ENCODE assay signal across 17 cellular contexts in genomic region chr12:113414519-113415038, GRCh38. TPM values are rescaled to one million over a fixed set of nuclear protein-coding genes. Genes with fewer than 3 reads are reported as not detected.
DNase-seq lines count a peak whose midpoint lies in the region; ATAC-seq and TF ChIP-seq lines count a peak whose summit lies in the region.
"Had no signal": no experiment of that assay in that cellular context is flagged by ENCODE, and none has a peak within 500 bp of the region (broad histone marks: within the 10 kb centered on the region; RNA-seq: fewer than 3 reads in every experiment).

No MANE protein-coding gene starts in this region.

- no peaks in the 10 kb centered on the region for H3K36me3 ChIP-seq in right lobe of liver
- H3K36me3 ChIP-seq: BLaER1 treated with 17β-estradiol and CSF1 and Interleukin-3, amounts not matched to agents 10 nM and 100 nM had no signal

- H3K4me1 Mint-ChIP-seq in CD14-positive monocyte, result peaks cover 38% of the 10 kb centered on the region
- peaks cover 44% of the 10 kb centered on the region for H3K4me1 Mint-ChIP-seq in dendritic cell treated with granulocyte-macrophage colony-stimulating factor and Interleukin-4, amounts not matched to agents 40 ng/mL and 50 ng/mL, for 4 days (ENCODE audit: low read depth)
- H3K4me1 Mint-ChIP-seq in progenitor cell of endocrine pancreas (ENCODE audit: low read depth), result peaks cover 21% of the 10 kb centered on the region

- H3K27ac ChIP-seq in right lobe of liver, result peak overlapping the region; percentile 63 to 99 (median 95)

- H3K4me3 Mint-ChIP-seq in CD14-positive monocyte, result peak overlapping the region in 1 of 2 donors; percentile 41
- no peak overlapping the region for H3K4me3 Mint-ChIP-seq in dendritic cell treated with granulocyte-macrophage colony-stimulating factor and Interleukin-4, amounts not matched to agents 40 ng/mL and 50 ng/mL, for 4 days
- H3K4me3 Mint-ChIP-seq in progenitor cell of endocrine pancreas (ENCODE audit: low read depth), result no peak overlapping the region
- H3K4me3 Mint-ChIP-seq: CD8-positive, alpha-beta T cell; GM23338; H9 had no signal

- 75% methylated on average over 7 of the region's 9 CpGs for WGBS in right lobe of liver (ENCODE audit: insufficient coverage, low coverage, low lambda C conversion rate, missing lambda C conversion rate)

- H3K36me3 Mint-ChIP-seq in CD14-positive monocyte, result peaks cover 0 to 2% of the 10 kb centered on the region in 2 donors
- no peaks in the 10 kb centered on the region for H3K36me3 Mint-ChIP-seq in dendritic cell treated with granulocyte-macrophage colony-stimulating factor and Interleukin-4, amounts not matched to agents 40 ng/mL and 50 ng/mL, for 4 days (ENCODE audit: low read depth)
- H3K36me3 Mint-ChIP-seq in progenitor cell of endocrine pancreas (ENCODE audit: insufficient read depth), result no peaks in the 10 kb centered on the region
- H3K36me3 Mint-ChIP-seq: CD8-positive, alpha-beta T cell had no signal

- H3K27me3 ChIP-seq in right lobe of liver, result no peaks in the 10 kb centered on the region
- H3K27me3 ChIP-seq: BLaER1 treated with 17β-estradiol and CSF1 and Interleukin-3, amounts not matched to agents 10 nM and 100 nM had no signal

- TF ChIP-seq CTCF in CD14-positive monocyte (IDR thresholded peaks at IDR 0.05) (no peak), right lobe of liver (IDR thresholded peaks at IDR 0.05) (no peak), progenitor cell of endocrine pancreas (IDR thresholded peaks at IDR 0.05; ENCODE audit: unreplicated experiment) (no peak)

- H3K27ac Mint-ChIP-seq in CD14-positive monocyte, result peak overlapping the region in 6 of 7 donors; percentile 3 to 99 (median 97)
- peak overlapping the region; percentile 93 for H3K27ac Mint-ChIP-seq in dendritic cell treated with granulocyte-macrophage colony-stimulating factor and Interleukin-4, amounts not matched to agents 40 ng/mL and 50 ng/mL, for 4 days
- H3K27ac Mint-ChIP-seq in progenitor cell of endocrine pancreas, result peak overlapping the region; percentile 20
- H3K27ac Mint-ChIP-seq: CD8-positive, alpha-beta T cell; GM23338; H9 had no signal

- intact Hi-C loops in CD14-positive monocyte (cut with micrococcal nuclease) (no loop called here), right lobe of liver (cut with DNase I) (no loop called here)
- intact Hi-C loops in dendritic cell treated with granulocyte-macrophage colony-stimulating factor and Interleukin-4, amounts not matched to agents 40 ng/mL and 50 ng/mL, for 4 days (cut with micrococcal nuclease), result no loop called here

- TF ChIP-seq POLR2A in right lobe of liver (IDR thresholded peaks at IDR 0.05), result no peak

- DNase-seq in CD14-positive monocyte (ENCODE audit: low spot score), result no peak
- DNase-seq in right lobe of liver, result no peak
- no peak for DNase-seq in progenitor cell of endocrine pancreas (ENCODE audit: low spot score, unreplicated experiment)
- DNase-seq in NCI-H526 treated with DMSO at 0.1 percent for 48 hours (lab: John Stamatoyannopoulos, UW), result no peak
- DNase-seq in activated CD4-positive, alpha-beta T cell treated with anti-CD3 and anti-CD28 coated beads for 4 hours, result no peak
- no peak for DNase-seq in NCI-H1417 (lab: John Stamatoyannopoulos, UW)
- DNase-seq: 8988T; ACHN; CD8-positive, alpha-beta T cell; COR-L47; DMS153; DMS79 treated with DMSO at 0.1 percent for 48 hours; EL; H9 had no signal

- no peaks in the 10 kb centered on the region for H3K9me3 ChIP-seq in right lobe of liver
- H3K9me3 ChIP-seq: BLaER1 treated with 17β-estradiol and CSF1 and Interleukin-3, amounts not matched to agents 10 nM and 100 nM had no signal

- H3K4me3 ChIP-seq in right lobe of liver, result no peak overlapping the region
- H3K4me3 ChIP-seq: BLaER1 treated with 17β-estradiol and CSF1 and Interleukin-3, amounts not matched to agents 10 nM and 100 nM; GM23338 had no signal

- H3K27me3 Mint-ChIP-seq in CD14-positive monocyte (ENCODE audit: low read depth in 3 of 3) (peaks cover 0 to 5% (median 0%) of the 10 kb centered on the region in 3 donors), progenitor cell of endocrine pancreas (no peaks in the 10 kb centered on the region)
- peaks cover 4% of the 10 kb centered on the region for H3K27me3 Mint-ChIP-seq in dendritic cell treated with granulocyte-macrophage colony-stimulating factor and Interleukin-4, amounts not matched to agents 40 ng/mL and 50 ng/mL, for 4 days

- no peak for ATAC-seq in right lobe of liver
- ATAC-seq: CD8-positive, alpha-beta T cell; GM23338 had no signal

- peaks cover 0 to 35% (median 17%) of the 10 kb centered on the region in 4 donors for H3K4me1 ChIP-seq in right lobe of liver

- H3K9me3 Mint-ChIP-seq in CD14-positive monocyte, result peaks cover 0 to 4% (median 0%) of the 10 kb centered on the region in 7 donors
- H3K9me3 Mint-ChIP-seq in dendritic cell treated with granulocyte-macrophage colony-stimulating factor and Interleukin-4, amounts not matched to agents 40 ng/mL and 50 ng/mL, for 4 days, result no peaks in the 10 kb centered on the region
- H3K9me3 Mint-ChIP-seq in progenitor cell of endocrine pancreas (ENCODE audit: low read depth), result no peaks in the 10 kb centered on the region
- H3K9me3 Mint-ChIP-seq: CD8-positive, alpha-beta T cell; GM23338; H9 had no signal

RNA-seq across cellular contexts. Expression of gene SDSL, which starts 7.6 kb away (rescaled TPM):
- 10 to 100 TPM in 1 of 2 donors, 1 to 10 TPM in 1; 6.5 to 10.0 TPM for polyA plus RNA-seq in CD14-positive monocyte
- total RNA-seq in right lobe of liver (10 to 100 TPM; 25.5 to 85.7 (median 32.3) TPM), progenitor cell of endocrine pancreas (14.0 and 17.2 TPM in 2 replicates)
- total RNA-seq: CD8-positive, alpha-beta T cell; GM23338 had no signal
- polyA plus RNA-seq: GM23338 had no signal

RNA-seq across cellular contexts. Expression of gene SDS, which starts 10.9 kb away (rescaled TPM):
- 1 to 10 TPM in 1 of 2 donors, under 1 TPM in 1; 0.89 to 1.1 TPM for polyA plus RNA-seq in CD14-positive monocyte
- total RNA-seq in right lobe of liver (100 to 1,000 TPM; 208 to 722 (median 309) TPM), progenitor cell of endocrine pancreas (not detected in 2 replicates)
- total RNA-seq: CD8-positive, alpha-beta T cell; GM23338; H9 had no signal

RNA-seq across cellular contexts. Expression of gene PLBD2, which starts 56.2 kb away (rescaled TPM):
- 10 to 100 TPM in 1 of 2 donors, 1 to 10 TPM in 1; 8.8 to 12.4 TPM for polyA plus RNA-seq in CD14-positive monocyte
- total RNA-seq in right lobe of liver (10 to 100 TPM; 18.4 to 34.1 (median 28.8) TPM), progenitor cell of endocrine pancreas (47.7 and 48.0 TPM in 2 replicates)

RNA-seq across cellular contexts. Expression of gene LHX5, which starts 57.1 kb away (rescaled TPM):
- not detected for polyA plus RNA-seq in CD14-positive monocyte
- total RNA-seq in right lobe of liver (not detected), progenitor cell of endocrine pancreas (0.41 and 0.78 TPM in 2 replicates)
- total RNA-seq: CD8-positive, alpha-beta T cell; GM23338 had no signal

Comparison
In these comparisons a context has a peak if more than half of its experiments do, and no peak if none do; other contexts are left out.
1. H3K27ac Mint-ChIP-seq: peak in every context shown above with its lines; median percentile 97 in CD14-positive monocyte; 93 in dendritic cell treated with granulocyte-macrophage colony-stimulating factor and Interleukin-4, amounts not matched to agents 40 ng/mL and 50 ng/mL, for 4 days; 20 in progenitor cell of endocrine pancreas.
2. RNA of gene SDS, which starts 10.9 kb away (total RNA-seq): 208 to 722 TPM in right lobe of liver; not detected in progenitor cell of endocrine pancreas; every median in the first group is over 100 times any median in the second.